ENCODE assay signal across 13 cellular contexts in the genomic region with DNA sequence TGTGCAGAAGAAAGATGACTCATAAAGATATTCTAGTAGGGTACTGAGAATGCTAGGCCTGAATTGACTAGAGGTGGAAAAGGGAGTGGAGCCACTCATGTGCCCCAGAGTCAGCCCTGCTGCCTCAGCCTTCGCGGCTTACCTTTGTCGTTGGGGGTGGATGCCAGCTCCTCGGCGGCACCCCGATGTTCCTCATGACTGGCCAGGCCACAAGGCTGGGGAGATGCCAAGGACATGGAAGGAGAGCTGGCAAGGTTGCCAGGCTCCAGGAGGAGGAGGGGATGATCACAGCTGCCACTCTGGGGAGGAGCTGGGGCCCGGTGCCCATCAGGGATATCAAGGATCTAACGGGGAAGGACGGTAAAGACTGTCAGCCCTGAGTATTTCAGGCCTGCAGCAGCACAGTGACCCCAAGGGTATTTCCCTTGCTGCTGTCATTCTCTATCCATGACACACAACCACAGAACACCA. TPM values are rescaled to one million over a fixed set of nuclear protein-coding genes. Genes with fewer than 3 reads are reported as not detected.
A peak's percentile ranks its signal among the peaks of the same experiment; 100 is the strongest.
DNase-seq lines count a peak whose midpoint lies in the region; ATAC-seq and TF ChIP-seq lines count a peak whose summit lies in the region.
"Had no signal": no experiment of that assay in that cellular context is flagged by ENCODE, and none has a peak within 500 bp of the region (broad histone marks: within the 10 kb centered on the region; RNA-seq: fewer than 3 reads in every experiment).

No MANE protein-coding gene starts in this region.

- no peaks in the 10 kb centered on the region for H3K27me3 ChIP-seq in upper lobe of right lung
- H3K27me3 ChIP-seq: colonic mucosa had no signal

- H3K27ac Mint-ChIP-seq in activated CD8-positive, alpha-beta memory T cell treated with anti-CD3 and anti-CD28 coated beads, Interleukin-2, amount 10 ng/mL, durations not matched to agents 7 days and 5 days: peak overlapping the region; percentile 84
- peak overlapping the region; percentile 96 for H3K27ac Mint-ChIP-seq in activated T-cell treated with anti-CD3 and anti-CD28 coated beads, Interleukin-2, amount 50 U/mL, for 72 hours

- no peak overlapping the region for H3K4me3 Mint-ChIP-seq in activated CD8-positive, alpha-beta memory T cell treated with anti-CD3 and anti-CD28 coated beads, Interleukin-2, amount 10 ng/mL, durations not matched to agents 7 days and 5 days
- peak overlapping the region; percentile 54 to 89 for H3K4me3 Mint-ChIP-seq in activated T-cell treated with anti-CD3 and anti-CD28 coated beads, Interleukin-2, amount 50 U/mL, for 72 hours

- H3K4me1 Mint-ChIP-seq in activated CD8-positive, alpha-beta memory T cell treated with anti-CD3 and anti-CD28 coated beads, Interleukin-2, amount 10 ng/mL, durations not matched to agents 7 days and 5 days: peaks cover 48% of the 10 kb centered on the region
- peaks cover 37% of the 10 kb centered on the region for H3K4me1 Mint-ChIP-seq in activated T-cell treated with anti-CD3 and anti-CD28 coated beads, Interleukin-2, amount 50 U/mL, for 72 hours (ENCODE audit: low read depth)

- no peaks in the 10 kb centered on the region for H3K9me3 Mint-ChIP-seq in activated CD8-positive, alpha-beta memory T cell treated with anti-CD3 and anti-CD28 coated beads, Interleukin-2, amount 10 ng/mL, durations not matched to agents 7 days and 5 days (ENCODE audit: low read depth)
- no peaks in the 10 kb centered on the region for H3K9me3 Mint-ChIP-seq in activated T-cell treated with anti-CD3 and anti-CD28 coated beads, Interleukin-2, amount 50 U/mL, for 72 hours

- intact Hi-C loops in upper lobe of right lung (cut with DNase I): loop anchor here (5.0 kb wide), 1 partner anchor 45 kb away; the partner anchor contains the start of gene FAM117A

- no peak for TF ChIP-seq CTCF in upper lobe of right lung (IDR thresholded peaks at IDR 0.05)

- H3K4me1 ChIP-seq in upper lobe of right lung: no peaks in the 10 kb centered on the region
- H3K4me1 ChIP-seq: colonic mucosa had no signal

- no peak overlapping the region for H3K27ac ChIP-seq in upper lobe of right lung
- H3K27ac ChIP-seq: colonic mucosa, thoracic aorta had no signal

- H3K27me3 Mint-ChIP-seq in activated CD8-positive, alpha-beta memory T cell treated with anti-CD3 and anti-CD28 coated beads, Interleukin-2, amount 10 ng/mL, durations not matched to agents 7 days and 5 days: no peaks in the 10 kb centered on the region
- no peaks in the 10 kb centered on the region for H3K27me3 Mint-ChIP-seq in activated T-cell treated with anti-CD3 and anti-CD28 coated beads, Interleukin-2, amount 50 U/mL, for 72 hours (ENCODE audit: low read depth)

- peaks cover 82% of the 10 kb centered on the region for H3K36me3 ChIP-seq in upper lobe of right lung
- H3K36me3 ChIP-seq: colonic mucosa had no signal

- ATAC-seq in activated CD8-positive, alpha-beta memory T cell treated with anti-CD3 and anti-CD28 coated beads, Interleukin-2, amount 10 ng/mL, durations not matched to agents 7 days and 5 days: peak; percentile 54
- peak; percentile 78 to 81 for ATAC-seq in activated T-cell treated with anti-CD3 and anti-CD28 coated beads, Interleukin-2, amount 50 U/mL, for 72 hours (replicated peaks in 1 of 2)
- ATAC-seq in upper lobe of right lung: no peak

- H3K36me3 Mint-ChIP-seq in activated CD8-positive, alpha-beta memory T cell treated with anti-CD3 and anti-CD28 coated beads, Interleukin-2, amount 10 ng/mL, durations not matched to agents 7 days and 5 days: peaks cover 56% of the 10 kb centered on the region
- peaks cover 16 to 25% of the 10 kb centered on the region in 2 donors for H3K36me3 Mint-ChIP-seq in activated T-cell treated with anti-CD3 and anti-CD28 coated beads, Interleukin-2, amount 50 U/mL, for 72 hours (ENCODE audit: insufficient read depth in 2 of 2)

- H3K9me3 ChIP-seq in upper lobe of right lung: no peaks in the 10 kb centered on the region
- H3K9me3 ChIP-seq: colonic mucosa, SK-N-SH, thoracic aorta had no signal

- DNase-seq in activated CD8-positive, alpha-beta memory T cell treated with anti-CD3 and anti-CD28 coated beads, Interleukin-2, amount 10 ng/mL, durations not matched to agents 7 days and 5 days: peak; percentile 61
- no peak for DNase-seq in activated CD8-positive, alpha-beta memory T cell treated with anti-CD3 and anti-CD28 coated beads, Interleukin-2, amount 50 U/mL, for 48 hours
- peak; percentile 56 to 63 for DNase-seq in activated T-cell treated with anti-CD3 and anti-CD28 coated beads, Interleukin-2, amount 50 U/mL, for 72 hours
- DNase-seq in glomerular visceral epithelial cell (ENCODE audit: extremely low spot score): peak; percentile 45
- peak; percentile 45 for DNase-seq in stimulated activated CD4-positive, alpha-beta T cell treated with anti-CD3 and anti-CD28 coated beads, Interleukin-4, amount 100 ng/mL, for 24 hours
- no peak for DNase-seq in activated CD4-positive, CD25-positive, alpha-beta regulatory T cell (lab: John Stamatoyannopoulos, UW)
- no peak for DNase-seq in upper lobe of right lung
- DNase-seq in OCI-M2 (lab: John Stamatoyannopoulos, UW; ENCODE audit: unreplicated experiment): no peak
- DNase-seq: colonic mucosa, DND-41, NCI-H69, SK-N-SH had no signal

- no peak overlapping the region for H3K4me3 ChIP-seq in upper lobe of right lung
- H3K4me3 ChIP-seq: colonic mucosa, thoracic aorta had no signal

- CTCF ChIA-PET in activated CD8-positive, alpha-beta memory T cell treated with anti-CD3 and anti-CD28 coated beads, Interleukin-2, amount 10 ng/mL, durations not matched to agents 7 days and 5 days (lab: Charles Lee): interaction anchor here (0.8 to 5.0 kb wide), 7 partner anchors 9 to 280 kb away, joined by 3 to 27 read pairs (median 6); partner anchors contain the start of genes FAM117A and SLC35B1

RNA-seq across cellular contexts. Expression of gene SLC35B1, which starts 9.6 kb away (rescaled TPM):
- total RNA-seq in activated CD8-positive, alpha-beta memory T cell treated with anti-CD3 and anti-CD28 coated beads, Interleukin-2, amount 10 ng/mL, durations not matched to agents 7 days and 5 days: 10 to 100 TPM; 47.3 to 78.1 TPM
- total RNA-seq in activated T-cell treated with anti-CD3 and anti-CD28 coated beads, Interleukin-2, amount 50 U/mL, for 72 hours: 10 to 100 TPM; 62.6 to 73.9 TPM
- 48.1 TPM for total RNA-seq in upper lobe of right lung

RNA-seq across cellular contexts. Expression of gene SPOP, which starts 39.5 kb away (rescaled TPM):
- total RNA-seq in activated CD8-positive, alpha-beta memory T cell treated with anti-CD3 and anti-CD28 coated beads, Interleukin-2, amount 10 ng/mL, durations not matched to agents 7 days and 5 days: 10 to 100 TPM; 49.7 to 51.5 TPM
- 10 to 100 TPM; 77.8 to 82.2 TPM for total RNA-seq in activated T-cell treated with anti-CD3 and anti-CD28 coated beads, Interleukin-2, amount 50 U/mL, for 72 hours
- 87.3 TPM for total RNA-seq in upper lobe of right lung

RNA-seq across cellular contexts. Expression of gene FAM117A, which starts 46.5 kb away (rescaled TPM):
- 10 to 100 TPM; 31.6 to 44.9 TPM for total RNA-seq in activated CD8-positive, alpha-beta memory T cell treated with anti-CD3 and anti-CD28 coated beads, Interleukin-2, amount 10 ng/mL, durations not matched to agents 7 days and 5 days
- total RNA-seq in activated T-cell treated with anti-CD3 and anti-CD28 coated beads, Interleukin-2, amount 50 U/mL, for 72 hours: 10 to 100 TPM; 19.5 to 29.3 TPM
- 11.8 TPM for total RNA-seq in upper lobe of right lung

Comparison
In these comparisons a context has a peak if more than half of its experiments do, and no peak if none do; other contexts are left out.
1. DNase-seq: peak in activated CD8-positive, alpha-beta memory T cell treated with anti-CD3 and anti-CD28 coated beads, Interleukin-2, amount 10 ng/mL, durations not matched to agents 7 days and 5 days (single experiment), activated T-cell treated with anti-CD3 and anti-CD28 coated beads, Interleukin-2, amount 50 U/mL, for 72 hours (2 of 2), glomerular visceral epithelial cell (single experiment) and stimulated activated CD4-positive, alpha-beta T cell treated with anti-CD3 and anti-CD28 coated beads, Interleukin-4, amount 100 ng/mL, for 24 hours (single experiment); none in activated CD8-positive, alpha-beta memory T cell treated with anti-CD3 and anti-CD28 coated beads, Interleukin-2, amount 50 U/mL, for 48 hours (single experiment), activated CD4-positive, CD25-positive, alpha-beta regulatory T cell (0 of 4), upper lobe of right lung (single experiment) and OCI-M2 (single experiment).